1 cellular context compared by ENCODE assay signal in genomic region chr19:3047307-3048189, GRCh38.
TF ChIP-seq lines count a peak whose summit lies in the region.

No MANE protein-coding gene starts in this region.

TF ChIP-seq in Ishikawa, 13 proteins besides CTCF, POLR2A, EP300 and RAD21 (continued from another document):
- TF ChIP-seq CREB1 (IDR thresholded peaks at IDR 0.05; ENCODE audit: low read depth): no peak
